8 cellular contexts compared by ENCODE assay signal in genomic region chr11:67391304-67392181, GRCh38. TPM values are rescaled to one million over a fixed set of nuclear protein-coding genes. Genes with fewer than 3 reads are reported as not detected.
DNase-seq lines count a peak whose midpoint lies in the region; ATAC-seq and TF ChIP-seq lines count a peak whose summit lies in the region.

TSS of gene RAD9A (plus strand) at chr11:67391986. CDS start at chr11:67392045, 59 bp downstream.

- no peaks in the 10 kb centered on the region for H3K9me3 ChIP-seq in adrenal gland (replicated peaks in 1 of 3)
- no peaks in the 10 kb centered on the region for H3K9me3 ChIP-seq in upper lobe of right lung

- H3K4me1 ChIP-seq in adrenal gland (replicated peaks in 1 of 2) = peaks cover 14 to 17% of the 10 kb centered on the region in 2 donors
- H3K4me1 ChIP-seq in upper lobe of right lung = peaks cover 15% of the 10 kb centered on the region

- peaks cover 17% of the 10 kb centered on the region for H3K4me1 Mint-ChIP-seq in progenitor cell of endocrine pancreas (ENCODE audit: low read depth)

- ATAC-seq in HG02759 (IDR thresholded peaks at IDR 0.05; ENCODE audit: unreplicated experiment) (peak; percentile 82), left cardiac atrium (peak; percentile 87 to 94), upper lobe of right lung (peak; percentile 91)

- TF ChIP-seq CTCF in GM06990 (IDR thresholded peaks at IDR 0.05; ENCODE audit: insufficient read depth, low read length, poor library complexity, severe bottlenecking) (no peak), adrenal gland (IDR thresholded peaks at IDR 0.05) (peak in 1 of 6 experiments; percentile 17), progenitor cell of endocrine pancreas (IDR thresholded peaks at IDR 0.05; ENCODE audit: unreplicated experiment) (peak; percentile 5), upper lobe of right lung (IDR thresholded peaks at IDR 0.05) (no peak)

- no peaks in the 10 kb centered on the region for H3K9me3 Mint-ChIP-seq in progenitor cell of endocrine pancreas (ENCODE audit: low read depth)

- peaks cover 9% of the 10 kb centered on the region for H3K27me3 Mint-ChIP-seq in progenitor cell of endocrine pancreas

- DNase-seq in GM06990 (ENCODE audit: extremely low read depth, insufficient read length) (peak; percentile 95), NCI-H146 (lab: John Stamatoyannopoulos, UW) (peak; percentile 98), adrenal gland (peak; percentile 95 to 98 (median 97)), left cardiac atrium (peak; percentile 98), progenitor cell of endocrine pancreas (ENCODE audit: low spot score, unreplicated experiment) (peak; percentile 90), upper lobe of right lung (peak; percentile 98)

- H3K27me3 ChIP-seq in GM06990 (replicated peaks; ENCODE audit: control insufficient read depth, insufficient read depth, low read length) (no peaks in the 10 kb centered on the region), adrenal gland (no peaks in the 10 kb centered on the region), upper lobe of right lung (no peaks in the 10 kb centered on the region)

- H3K4me3 Mint-ChIP-seq in progenitor cell of endocrine pancreas (ENCODE audit: low read depth) = peak within 1 kb of the TSS; percentile 84

- 0% methylated on average over 20 to 75 of the region's 75 CpGs for WGBS in adrenal gland, 4 donors

- H3K27ac ChIP-seq in adrenal gland = peak within 1 kb of the TSS in 4 of 5 donors; percentile 68 to 92 (median 79)
- H3K27ac ChIP-seq in upper lobe of right lung = peak within 1 kb of the TSS; percentile 87

- H3K4me3 ChIP-seq in GM06990 (replicated peaks; ENCODE audit: low read depth, low read length) (peak within 1 kb of the TSS; percentile 98), adrenal gland (peak within 1 kb of the TSS; percentile 58 to 94 (median 74)), upper lobe of right lung (peak within 1 kb of the TSS; percentile 79)

- H3K36me3 Mint-ChIP-seq in progenitor cell of endocrine pancreas (ENCODE audit: insufficient read depth) = peaks cover 5% of the 10 kb centered on the region

- intact Hi-C loops in T-helper 1 cell treated with Interleukin-12 subunit alpha and Interleukin-12 subunit beta and Interleukin-4 antibody, amounts not matched to agents 30 ng/mL and 1 ng/mL, for 36 hours (cut with micrococcal nuclease) = loop anchor here (1.0 kb wide), 4 partner anchors 10 to 93 kb away; partner anchors contain the start of genes POLD4 and PPP1CA
- intact Hi-C loops in adrenal gland (cut with DNase I) = no loop called here
- intact Hi-C loops in left cardiac atrium (cut with DNase I) = loop anchor here in 1 of 2 donors (10.0 kb wide), 1 partner anchor 113 kb away; the partner anchor contains the start of genes CDK2AP2 and PITPNM1
- intact Hi-C loops in upper lobe of right lung (cut with DNase I) = no loop called here

- H3K36me3 ChIP-seq in GM06990 (ENCODE audit: control insufficient read depth, insufficient read depth, low read length) = peaks cover 12% of the 10 kb centered on the region
- H3K36me3 ChIP-seq in adrenal gland (replicated peaks in 1 of 2) = peaks cover 0 to 4% of the 10 kb centered on the region in 2 donors
- peaks cover 14% of the 10 kb centered on the region for H3K36me3 ChIP-seq in upper lobe of right lung

- peak; percentile 36 to 76 for TF ChIP-seq POLR2A in adrenal gland (IDR thresholded peaks at IDR 0.05)

- H3K27ac Mint-ChIP-seq in progenitor cell of endocrine pancreas = peak within 1 kb of the TSS; percentile 94

RNA-seq across cellular contexts. Expression of gene RAD9A, which starts in this region (rescaled TPM):
- total RNA-seq in T-helper 1 cell treated with Interleukin-12 subunit alpha and Interleukin-12 subunit beta and Interleukin-4 antibody, amounts not matched to agents 30 ng/mL and 1 ng/mL, for 36 hours = 39.6 and 47.7 TPM in 2 replicates
- total RNA-seq in adrenal gland (10 to 100 TPM in 7 of 8 donors, 1 to 10 TPM in 1; 9.1 to 29.0 (median 15.0) TPM), left cardiac atrium (1 to 10 TPM; 6.2 to 9.0 TPM), progenitor cell of endocrine pancreas (39.0 and 49.1 TPM in 2 replicates), upper lobe of right lung (20.7 TPM)
- 10 to 100 TPM in 2 of 3 donors, 1 to 10 TPM in 1; 5.4 to 57.7 (median 36.2) TPM for polyA plus RNA-seq in adrenal gland

Comparison
In these comparisons a context has a peak if more than half of its experiments do, and no peak if none do; other contexts are left out.
1. Peak in every context shown above with its lines: DNase-seq, ATAC-seq, H3K4me3 ChIP-seq and H3K27ac ChIP-seq.